In the genomic region with DNA sequence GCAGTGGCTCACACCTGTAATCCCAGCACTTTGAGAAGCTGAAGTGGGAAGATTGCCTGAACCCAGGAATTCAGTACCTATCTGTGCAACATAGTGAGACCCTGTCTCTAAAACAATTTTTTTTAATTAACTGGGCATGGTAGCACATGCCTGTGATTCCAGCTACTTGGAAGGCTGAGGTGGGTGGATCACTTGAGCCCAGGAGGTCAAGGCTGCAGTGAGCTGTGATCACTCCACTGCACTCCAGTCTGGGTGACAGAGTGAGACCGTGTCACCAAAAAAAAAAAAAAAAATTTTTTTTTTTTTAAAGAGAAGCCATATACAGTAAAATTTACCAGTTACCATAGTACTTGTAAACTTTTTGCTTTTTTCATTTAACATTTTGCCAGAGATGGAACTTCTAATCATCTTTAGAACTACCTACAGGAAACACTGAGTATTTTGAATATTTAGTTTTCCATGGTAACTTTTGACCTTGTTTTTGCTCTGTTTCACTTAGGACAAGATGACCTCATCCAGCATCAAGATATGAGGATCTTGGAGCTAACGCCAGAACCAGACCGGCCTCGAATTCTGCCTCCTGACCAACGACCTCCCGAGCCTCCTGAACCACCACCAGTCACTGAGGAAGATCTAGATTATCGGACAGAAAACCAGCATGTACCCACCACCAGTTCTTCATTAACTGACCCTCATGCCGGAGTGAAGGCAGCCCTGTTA, we compare ENCODE assay signal across 18 cellular contexts. TPM values are rescaled to one million over a fixed set of nuclear protein-coding genes. Genes with fewer than 3 reads are reported as not detected.
DNase-seq lines count a peak whose midpoint lies in the region; ATAC-seq and TF ChIP-seq lines count a peak whose summit lies in the region.
"Had no signal": no experiment of that assay in that cellular context is flagged by ENCODE, and none has a peak within 500 bp of the region (broad histone marks: within the 10 kb centered on the region; RNA-seq: fewer than 3 reads in every experiment).

No MANE protein-coding gene starts in this region.

- ATAC-seq in activated naive CD4-positive, alpha-beta T cell treated with anti-CD3 and anti-CD28 coated beads, Interleukin-2, amount 50 U/mL, for 72 hours = no peak
- no peak for ATAC-seq in stimulated activated effector memory CD8-positive, alpha-beta T cell treated with anti-CD3 and anti-CD28 coated beads, Interleukin-12 subunit alpha, Interleukin-12 subunit beta, amount 100 ng/mL, for 72 hours
- no peak for ATAC-seq in GM21619 (IDR thresholded peaks at IDR 0.05; ENCODE audit: unreplicated experiment)

- H3K36me3 Mint-ChIP-seq in activated naive CD4-positive, alpha-beta T cell treated with anti-CD3 and anti-CD28 coated beads for 36 hours (ENCODE audit: low read depth) = peaks cover 6% of the 10 kb centered on the region
- H3K36me3 Mint-ChIP-seq in activated naive CD4-positive, alpha-beta T cell treated with anti-CD3 and anti-CD28 coated beads, Interleukin-2, amount 50 U/mL, for 72 hours = peaks cover 8 to 14% of the 10 kb centered on the region in 2 donors
- H3K36me3 Mint-ChIP-seq in HFFc6 (ENCODE audit: low read depth) (peaks cover 25% of the 10 kb centered on the region; the same call in 1 of the 2 replicates), immature natural killer cell (peaks cover 10 to 33% (median 16%) of the 10 kb centered on the region in 3 donors)
- H3K36me3 Mint-ChIP-seq in stimulated activated effector memory CD8-positive, alpha-beta T cell treated with anti-CD3 and anti-CD28 coated beads, Interleukin-12 subunit alpha, Interleukin-12 subunit beta, amount 100 ng/mL, for 72 hours = peaks cover 87% of the 10 kb centered on the region

- no peak for DNase-seq in activated naive CD4-positive, alpha-beta T cell treated with anti-CD3 and anti-CD28 coated beads for 36 hours
- DNase-seq in activated naive CD4-positive, alpha-beta T cell treated with anti-CD3 and anti-CD28 coated beads, Interleukin-2, amount 50 U/mL, for 72 hours (ENCODE audit: low spot score in 2 of 2) = no peak
- DNase-seq in HFFc6 (no peak), immature natural killer cell (no peak), COLO668 (lab: John Stamatoyannopoulos, UW; ENCODE audit: unreplicated experiment) (no peak)
- no peak for DNase-seq in stimulated activated effector memory CD8-positive, alpha-beta T cell treated with anti-CD3 and anti-CD28 coated beads, Interleukin-12 subunit alpha, Interleukin-12 subunit beta, amount 100 ng/mL, for 72 hours (ENCODE audit: low spot score in 2 of 2)
- DNase-seq: C1 segment of cervical spinal cord, DND-41, H7, Karpas-422, NCI-H1417 treated with DMSO at 0.1 percent for 48 hours, NCI-H1930, NCI-H226, NCI-H524, PC-9, SJCRH30 had no signal

- peaks cover 8% of the 10 kb centered on the region for H3K4me1 Mint-ChIP-seq in activated naive CD4-positive, alpha-beta T cell treated with anti-CD3 and anti-CD28 coated beads for 36 hours (ENCODE audit: low read depth)
- H3K4me1 Mint-ChIP-seq in HFFc6 (ENCODE audit: low read depth) = no peaks in the 10 kb centered on the region
- H3K4me1 Mint-ChIP-seq in immature natural killer cell = peaks cover 3 to 10% of the 10 kb centered on the region in 2 donors
- no peaks in the 10 kb centered on the region for H3K4me1 Mint-ChIP-seq in stimulated activated effector memory CD8-positive, alpha-beta T cell treated with anti-CD3 and anti-CD28 coated beads, Interleukin-12 subunit alpha, Interleukin-12 subunit beta, amount 100 ng/mL, for 72 hours
- H3K4me1 Mint-ChIP-seq: IgD-negative memory B cell had no signal

- H3K27me3 Mint-ChIP-seq in activated naive CD4-positive, alpha-beta T cell treated with anti-CD3 and anti-CD28 coated beads for 36 hours (ENCODE audit: low read depth) = no peaks in the 10 kb centered on the region
- H3K27me3 Mint-ChIP-seq in HFFc6 (ENCODE audit: insufficient read depth) = no peaks in the 10 kb centered on the region
- peaks cover 0 to 1% (median 0%) of the 10 kb centered on the region in 3 donors for H3K27me3 Mint-ChIP-seq in immature natural killer cell (ENCODE audit: low read depth in 3 of 3)
- H3K27me3 Mint-ChIP-seq: IgD-negative memory B cell had no signal

- CTCF ChIA-PET in activated naive CD4-positive, alpha-beta T cell treated with anti-CD3 and anti-CD28 coated beads for 36 hours (lab: Charles Lee) = interaction anchor here (0.6 to 0.8 kb wide), 2 partner anchors 42 to 110 kb away, joined by 3 read pairs; no protein-coding TSS in a partner anchor

- H3K9me3 Mint-ChIP-seq in activated naive CD4-positive, alpha-beta T cell treated with anti-CD3 and anti-CD28 coated beads for 36 hours = no peaks in the 10 kb centered on the region
- no peaks in the 10 kb centered on the region for H3K9me3 Mint-ChIP-seq in activated naive CD4-positive, alpha-beta T cell treated with anti-CD3 and anti-CD28 coated beads, Interleukin-2, amount 50 U/mL, for 72 hours
- no peaks in the 10 kb centered on the region for H3K9me3 Mint-ChIP-seq in HFFc6
- no peaks in the 10 kb centered on the region for H3K9me3 Mint-ChIP-seq in immature natural killer cell
- H3K9me3 Mint-ChIP-seq in stimulated activated effector memory CD8-positive, alpha-beta T cell treated with anti-CD3 and anti-CD28 coated beads, Interleukin-12 subunit alpha, Interleukin-12 subunit beta, amount 100 ng/mL, for 72 hours = no peaks in the 10 kb centered on the region
- H3K9me3 Mint-ChIP-seq: IgD-negative memory B cell had no signal

- H3K4me3 Mint-ChIP-seq in activated naive CD4-positive, alpha-beta T cell treated with anti-CD3 and anti-CD28 coated beads for 36 hours = no peak overlapping the region
- H3K4me3 Mint-ChIP-seq in HFFc6 = no peak overlapping the region
- no peak overlapping the region for H3K4me3 Mint-ChIP-seq in immature natural killer cell
- no peak overlapping the region for H3K4me3 Mint-ChIP-seq in stimulated activated effector memory CD8-positive, alpha-beta T cell treated with anti-CD3 and anti-CD28 coated beads, Interleukin-12 subunit alpha, Interleukin-12 subunit beta, amount 100 ng/mL, for 72 hours

- H3K27ac Mint-ChIP-seq in activated naive CD4-positive, alpha-beta T cell treated with anti-CD3 and anti-CD28 coated beads for 36 hours = peak overlapping the region; percentile 1
- no peak overlapping the region for H3K27ac Mint-ChIP-seq in activated naive CD4-positive, alpha-beta T cell treated with anti-CD3 and anti-CD28 coated beads, Interleukin-2, amount 50 U/mL, for 72 hours
- H3K27ac Mint-ChIP-seq in HFFc6 = peak overlapping the region; percentile 1; the same call in 1 of the 2 replicates
- H3K27ac Mint-ChIP-seq in immature natural killer cell = peak overlapping the region in 4 of 6 donors; percentile 47 to 79 (median 68)
- H3K27ac Mint-ChIP-seq in stimulated activated effector memory CD8-positive, alpha-beta T cell treated with anti-CD3 and anti-CD28 coated beads, Interleukin-12 subunit alpha, Interleukin-12 subunit beta, amount 100 ng/mL, for 72 hours = peak overlapping the region; percentile 71

- no peak for TF ChIP-seq CTCF in HFFc6 (IDR thresholded peaks at IDR 0.05)

- intact Hi-C loops in activated naive CD4-positive, alpha-beta T cell treated with anti-CD3 and anti-CD28 coated beads for 36 hours (cut with micrococcal nuclease) = no loop called here

RNA-seq across cellular contexts. Expression of a gene that starts 40.6 kb away (rescaled TPM):
- 10 to 100 TPM; 38.1 to 38.8 TPM for total RNA-seq in activated naive CD4-positive, alpha-beta T cell treated with anti-CD3 and anti-CD28 coated beads for 36 hours
- 10 to 100 TPM; 24.8 to 42.0 TPM for total RNA-seq in activated naive CD4-positive, alpha-beta T cell treated with anti-CD3 and anti-CD28 coated beads, Interleukin-2, amount 50 U/mL, for 72 hours
- 10 to 100 TPM; 35.9 to 39.6 (median 39.0) TPM for total RNA-seq in HFFc6 (2021; fragmentation: NEBNext Ultra II Directional; extraction: Animal tissue kit (Norgen Biotek cat#: 25700))
- 10 to 100 TPM; 60.8 to 83.4 (median 65.0) TPM for polyA plus RNA-seq in immature natural killer cell

RNA-seq across cellular contexts. Expression of a gene that starts 41.0 kb away (rescaled TPM):
- 1 to 10 TPM in 1 of 2 experiments, under 1 TPM in 1; 0.81 to 1.2 TPM for total RNA-seq in activated naive CD4-positive, alpha-beta T cell treated with anti-CD3 and anti-CD28 coated beads for 36 hours
- total RNA-seq in activated naive CD4-positive, alpha-beta T cell treated with anti-CD3 and anti-CD28 coated beads, Interleukin-2, amount 50 U/mL, for 72 hours = 1 to 10 TPM; 1.1 to 1.8 TPM
- 10 to 100 TPM; 12.9 to 20.1 (median 17.1) TPM for total RNA-seq in HFFc6 (2021; fragmentation: NEBNext Ultra II Directional; extraction: Animal tissue kit (Norgen Biotek cat#: 25700))
- under 1 TPM in 1 of 3 donors, not detected in 2; 0.28 TPM for polyA plus RNA-seq in immature natural killer cell

Comparison
In these comparisons a context has a peak if more than half of its experiments do, and no peak if none do; other contexts are left out.
1. H3K27ac Mint-ChIP-seq: peak in activated naive CD4-positive, alpha-beta T cell treated with anti-CD3 and anti-CD28 coated beads for 36 hours (single experiment), HFFc6 (single experiment), immature natural killer cell (4 of 6) and stimulated activated effector memory CD8-positive, alpha-beta T cell treated with anti-CD3 and anti-CD28 coated beads, Interleukin-12 subunit alpha, Interleukin-12 subunit beta, amount 100 ng/mL, for 72 hours (single experiment); none in activated naive CD4-positive, alpha-beta T cell treated with anti-CD3 and anti-CD28 coated beads, Interleukin-2, amount 50 U/mL, for 72 hours (0 of 2).
2. RNA of a gene that starts 41.0 kb away (total RNA-seq): 12.9 to 20.1 TPM in HFFc6; 1.1 to 1.8 TPM in activated naive CD4-positive, alpha-beta T cell treated with anti-CD3 and anti-CD28 coated beads, Interleukin-2, amount 50 U/mL, for 72 hours and 0.81 to 1.2 TPM in activated naive CD4-positive, alpha-beta T cell treated with anti-CD3 and anti-CD28 coated beads for 36 hours; every median in the first group is over 4 times any median in the second.